22 cellular contexts compared by ENCODE assay signal in genomic region chr2:55986700-55987440, GRCh38.
DNase-seq lines count a peak whose midpoint lies in the region; TF ChIP-seq lines count a peak whose summit lies in the region.
"Had no signal": no experiment of that assay in that cellular context is flagged by ENCODE, and none has a peak within 500 bp of the region (broad histone marks: within the 10 kb centered on the region; RNA-seq: fewer than 3 reads in every experiment).

No MANE protein-coding gene starts in this region.

- peak; percentile 41 for DNase-seq in AG10803 (ENCODE audit: low read depth)
- peak; percentile 27 for DNase-seq in NCI-H226
- DNase-seq in astrocyte of the spinal cord (ENCODE audit: low read depth, low spot score) = peak; percentile 71
- peak; percentile 49 for DNase-seq in iris pigment epithelial cell (ENCODE audit: low read depth)
- no peak for DNase-seq in stimulated activated CD4-positive, alpha-beta T cell treated with anti-CD3 and anti-CD28 coated beads, Interleukin-12 subunit alpha, Interleukin-12 subunit beta, amount 100 ng/mL, for 4 hours
- DNase-seq in midbrain (lab: John Stamatoyannopoulos, UW) = no peak
- no peak for DNase-seq in NCI-H2081 treated with DMSO at 0.1 percent for 48 hours (lab: John Stamatoyannopoulos, UW)
- no peak for DNase-seq in coronary artery (ENCODE audit: low spot score)
- DNase-seq: activated CD4-positive, alpha-beta T cell treated with anti-CD3 and anti-CD28 coated beads, Interleukin-2, amount 50 U/mL, for 4 hours; activated CD8-positive, alpha-beta memory T cell treated with anti-CD3 and anti-CD28 coated beads, Interleukin-2, amount 50 U/mL, for 4 hours; dorsolateral prefrontal cortex; GDM1; NCI-H1092 treated with DMSO at 0.1 percent for 48 hours; NCI-H187; NCI-H526 treated with DMSO at 0.1 percent for 48 hours; Peyer's patch; T-cell; tibial artery had no signal

- H3K27ac ChIP-seq in coronary artery = no peak overlapping the region
- H3K27ac ChIP-seq: ascending aorta, dorsolateral prefrontal cortex, Peyer's patch, prostate gland, tibial artery had no signal

- TF ChIP-seq CTCF in AG10803 (conservative IDR thresholded peaks at IDR 0.05; ENCODE audit: low read length) = no peak
- no peak for TF ChIP-seq CTCF in astrocyte of the spinal cord (IDR thresholded peaks at IDR 0.05; ENCODE audit: low read depth, low read length)
- no peak for TF ChIP-seq CTCF in coronary artery (IDR thresholded peaks at IDR 0.05)

- in situ Hi-C loops in astrocyte of the spinal cord (cut with HindIII; ENCODE audit: low sequenced_read_pairs) = no loop called here

- H3K4me3 ChIP-seq in AG10803 (ENCODE audit: low read length) (no peak overlapping the region), astrocyte of the spinal cord (ENCODE audit: low read depth, low read length) (no peak overlapping the region), coronary artery (no peak overlapping the region)
- H3K4me3 ChIP-seq: ascending aorta, dorsolateral prefrontal cortex, HAP-1, lung, Peyer's patch, prostate gland, tibial artery had no signal

Comparison
In these comparisons a context has a peak if more than half of its experiments do, and no peak if none do; other contexts are left out.
1. DNase-seq: peak in AG10803 (single experiment), NCI-H226 (single experiment), astrocyte of the spinal cord (single experiment) and iris pigment epithelial cell (single experiment); none in stimulated activated CD4-positive, alpha-beta T cell treated with anti-CD3 and anti-CD28 coated beads, Interleukin-12 subunit alpha, Interleukin-12 subunit beta, amount 100 ng/mL, for 4 hours (single experiment), midbrain (single experiment), NCI-H2081 treated with DMSO at 0.1 percent for 48 hours (single experiment) and coronary artery (single experiment).